In genomic region chr2:69931832-69932595, GRCh38 we compare ENCODE assay signal across 13 cellular contexts. TPM values are rescaled to one million over a fixed set of nuclear protein-coding genes. Genes with fewer than 3 reads are reported as not detected.
A peak's percentile ranks its signal among the peaks of the same experiment; 100 is the strongest.
DNase-seq lines count a peak whose midpoint lies in the region; ATAC-seq, FAIRE-seq and TF ChIP-seq lines count a peak whose summit lies in the region.
"Had no signal": no experiment of that assay in that cellular context is flagged by ENCODE, and none has a peak within 500 bp of the region (broad histone marks: within the 10 kb centered on the region; RNA-seq: fewer than 3 reads in every experiment).

No MANE protein-coding gene starts in this region.

- CTCF ChIA-PET in PC-3 (lab: Charles Lee) = interaction anchor here (1.3 kb wide), 1 partner anchor 139 kb away, joined by 5 read pairs; no protein-coding TSS in a partner anchor

- peaks cover 40% of the 10 kb centered on the region for H3K4me1 ChIP-seq in PC-3 (ENCODE audit: insufficient read depth, low read length)

- peak overlapping the region; percentile 42; the same call in 1 of the 2 replicates for H3K9ac ChIP-seq in PC-3 (ENCODE audit: low read length)

- H3K79me2 ChIP-seq in PC-3 (ENCODE audit: low read length) = no peaks in the 10 kb centered on the region

- H2AFZ ChIP-seq in PC-3 (ENCODE audit: low read length) = no peak overlapping the region

- H3K9me2 ChIP-seq in PC-3 (replicated peaks; ENCODE audit: low read length) = no peaks in the 10 kb centered on the region

- peak overlapping the region; percentile 4 for H3K27ac Mint-ChIP-seq in T-helper 2 cell treated with Interferon-gamma antibody and Interleukin-4, amounts not matched to agents 5 μg/mL and 100 μg/mL, for 36 hours
- peak overlapping the region; percentile 97 for H3K27ac Mint-ChIP-seq in stimulated activated effector memory CD8-positive, alpha-beta T cell treated with anti-CD3 and anti-CD28 coated beads, Interleukin-12 subunit alpha, Interleukin-12 subunit beta, amount 100 ng/mL, for 72 hours
- H3K27ac Mint-ChIP-seq: activated CD4-positive, alpha-beta T cell treated with anti-CD3 and anti-CD28 coated beads, Interleukin-2, amount 10 ng/mL, durations not matched to agents 7 days and 5 days had no signal

- no TSS peak for BruUV-seq in PC-3 (replicated peaks; lab: Mats Ljungman, UMichigan)

- H3K27ac ChIP-seq in PC-3 (ENCODE audit: low read length) (peak overlapping the region; percentile 93), dorsolateral prefrontal cortex (peak overlapping the region in 53 of 59 donors; percentile 3 to 86 (median 57))
- H3K27ac ChIP-seq: psoas muscle had no signal

- no peak for FAIRE-seq in HTR-8/SVneo (lab: Jason Lieb, UNC)

- H3K4me3 ChIP-seq in PC-3 (ENCODE audit: low read length) (no peak overlapping the region), dorsolateral prefrontal cortex (no peak overlapping the region)
- H3K4me3 ChIP-seq: psoas muscle had no signal

- no peak for DNase-seq in T-helper 2 cell treated with Interferon-gamma antibody and Interleukin-4, amounts not matched to agents 5 μg/mL and 100 μg/mL, for 36 hours (ENCODE audit: low spot score)
- DNase-seq in T-helper 2 cell (no peak), PC-3 (no peak), dorsolateral prefrontal cortex (no peak), HTR-8/SVneo (ENCODE audit: insufficient read length, low spot score) (no peak)
- peak in 1 of 2 donors; percentile 57 for DNase-seq in stimulated activated effector memory CD8-positive, alpha-beta T cell treated with anti-CD3 and anti-CD28 coated beads, Interleukin-12 subunit alpha, Interleukin-12 subunit beta, amount 100 ng/mL, for 72 hours (ENCODE audit: low spot score in 2 of 2)
- DNase-seq: activated CD4-positive, alpha-beta T cell treated with anti-CD3 and anti-CD28 coated beads, Interleukin-2, amount 10 ng/mL, durations not matched to agents 7 days and 5 days; DMS79; NCI-H510A treated with DMSO at 0.1 percent for 48 hours; psoas muscle; stimulated activated CD4-positive, alpha-beta T cell treated with anti-CD3 and anti-CD28 coated beads, Interleukin-4, amount 100 ng/mL, for 4 hours had no signal

- POLR2A ChIA-PET in PC-3 (lab: Charles Lee; ENCODE audit: unreplicated experiment) = no interaction called here

- ATAC-seq in PC-3 = peak; percentile 4
- ATAC-seq in stimulated activated effector memory CD8-positive, alpha-beta T cell treated with anti-CD3 and anti-CD28 coated beads, Interleukin-12 subunit alpha, Interleukin-12 subunit beta, amount 100 ng/mL, for 72 hours = peak; percentile 33
- ATAC-seq in GM18861 (IDR thresholded peaks at IDR 0.05; ENCODE audit: unreplicated experiment) = no peak
- no peak for ATAC-seq in GM21786 (IDR thresholded peaks at IDR 0.05; ENCODE audit: unreplicated experiment)
- ATAC-seq: psoas muscle had no signal

- H3F3A ChIP-seq in PC-3 (ENCODE audit: low read length, unreplicated experiment) = peaks cover 3% of the 10 kb centered on the region

- peaks cover 18% of the 10 kb centered on the region for H3K36me3 ChIP-seq in PC-3 (ENCODE audit: low read depth, low read length)

- no peak for TF ChIP-seq CTCF in PC-3 (conservative IDR thresholded peaks at IDR 0.05; ENCODE audit: low read depth, low read length)
- TF ChIP-seq CTCF in dorsolateral prefrontal cortex (IDR thresholded peaks at IDR 0.05 in 54 of 56, conservative IDR thresholded peaks at IDR 0.05 in 2 of 56; ENCODE audit: low read depth in 1 of 56, partially characterized antibody in 56 of 56) = no peak

- no peaks in the 10 kb centered on the region for H3K9me3 Mint-ChIP-seq in T-helper 2 cell treated with Interferon-gamma antibody and Interleukin-4, amounts not matched to agents 5 μg/mL and 100 μg/mL, for 36 hours
- no peaks in the 10 kb centered on the region for H3K9me3 Mint-ChIP-seq in stimulated activated effector memory CD8-positive, alpha-beta T cell treated with anti-CD3 and anti-CD28 coated beads, Interleukin-12 subunit alpha, Interleukin-12 subunit beta, amount 100 ng/mL, for 72 hours
- H3K9me3 Mint-ChIP-seq: activated CD4-positive, alpha-beta T cell treated with anti-CD3 and anti-CD28 coated beads, Interleukin-2, amount 10 ng/mL, durations not matched to agents 7 days and 5 days had no signal

- H3K27me3 Mint-ChIP-seq in T-helper 2 cell treated with Interferon-gamma antibody and Interleukin-4, amounts not matched to agents 5 μg/mL and 100 μg/mL, for 36 hours (ENCODE audit: low read depth) = no peaks in the 10 kb centered on the region
- H3K27me3 Mint-ChIP-seq: activated CD4-positive, alpha-beta T cell treated with anti-CD3 and anti-CD28 coated beads, Interleukin-2, amount 10 ng/mL, durations not matched to agents 7 days and 5 days had no signal

- H3K36me3 Mint-ChIP-seq in T-helper 2 cell treated with Interferon-gamma antibody and Interleukin-4, amounts not matched to agents 5 μg/mL and 100 μg/mL, for 36 hours (ENCODE audit: low read depth) = peaks cover 47% of the 10 kb centered on the region
- H3K36me3 Mint-ChIP-seq in stimulated activated effector memory CD8-positive, alpha-beta T cell treated with anti-CD3 and anti-CD28 coated beads, Interleukin-12 subunit alpha, Interleukin-12 subunit beta, amount 100 ng/mL, for 72 hours = peaks cover 71% of the 10 kb centered on the region

- H3K27me3 ChIP-seq in PC-3 (ENCODE audit: low read length) (no peaks in the 10 kb centered on the region), dorsolateral prefrontal cortex (no peaks in the 10 kb centered on the region)

- intact Hi-C loops in PC-3 (cut with micrococcal nuclease) = loop anchor here (1.0 to 5.0 kb wide), 4 partner anchors 14 to 150 kb away; no protein-coding TSS in a partner anchor
- intact Hi-C loops in dorsolateral prefrontal cortex (cut with DNase I) = no loop called here

- no peak overlapping the region for H3K4me3 Mint-ChIP-seq in T-helper 2 cell treated with Interferon-gamma antibody and Interleukin-4, amounts not matched to agents 5 μg/mL and 100 μg/mL, for 36 hours
- H3K4me3 Mint-ChIP-seq in stimulated activated effector memory CD8-positive, alpha-beta T cell treated with anti-CD3 and anti-CD28 coated beads, Interleukin-12 subunit alpha, Interleukin-12 subunit beta, amount 100 ng/mL, for 72 hours = peak overlapping the region; percentile 65
- H3K4me3 Mint-ChIP-seq: activated CD4-positive, alpha-beta T cell treated with anti-CD3 and anti-CD28 coated beads, Interleukin-2, amount 10 ng/mL, durations not matched to agents 7 days and 5 days had no signal

- H3K4me1 Mint-ChIP-seq in T-helper 2 cell treated with Interferon-gamma antibody and Interleukin-4, amounts not matched to agents 5 μg/mL and 100 μg/mL, for 36 hours (ENCODE audit: low read depth) = peaks cover 24% of the 10 kb centered on the region
- peaks cover 51% of the 10 kb centered on the region for H3K4me1 Mint-ChIP-seq in stimulated activated effector memory CD8-positive, alpha-beta T cell treated with anti-CD3 and anti-CD28 coated beads, Interleukin-12 subunit alpha, Interleukin-12 subunit beta, amount 100 ng/mL, for 72 hours

- H3K4me2 ChIP-seq in PC-3 (ENCODE audit: low read length) = peak overlapping the region; percentile 47

- no peaks in the 10 kb centered on the region for H3K9me3 ChIP-seq in PC-3 (ENCODE audit: low read length)
- H3K9me3 ChIP-seq: psoas muscle had no signal

- no peaks in the 10 kb centered on the region for H4K20me1 ChIP-seq in PC-3 (ENCODE audit: low read length)

RNA-seq across cellular contexts. Expression of gene MXD1, which starts 17.1 kb away (rescaled TPM):
- total RNA-seq in PC-3 (2014; rRNA removed) (6.8 and 7.0 TPM in 2 replicates), dorsolateral prefrontal cortex (10 to 100 TPM; 12.4 to 45.6 (median 20.6) TPM)

RNA-seq across cellular contexts. Expression of gene ASPRV1, which starts 29.4 kb away (rescaled TPM):
- total RNA-seq in PC-3 (2014; rRNA removed) (0.12 TPM in 1 of 2 replicates, not detected in the other), dorsolateral prefrontal cortex (10 to 100 TPM in 26 of 120 experiments, 1 to 10 TPM in 94; 5.0 to 15.7 (median 8.2) TPM)

RNA-seq across cellular contexts. Expression of gene SNRNP27, which starts 38.3 kb away (rescaled TPM):
- total RNA-seq in PC-3 (2014; rRNA removed) (44.1 and 56.3 TPM in 2 replicates), dorsolateral prefrontal cortex (10 to 100 TPM; 37.8 to 95.6 (median 69.7) TPM)

Comparison
In these comparisons a context has a peak if more than half of its experiments do, and no peak if none do; other contexts are left out.
1. ATAC-seq: peak in PC-3 (single experiment) and stimulated activated effector memory CD8-positive, alpha-beta T cell treated with anti-CD3 and anti-CD28 coated beads, Interleukin-12 subunit alpha, Interleukin-12 subunit beta, amount 100 ng/mL, for 72 hours (single experiment); none in GM18861 (single experiment) and GM21786 (single experiment).